3 cellular contexts compared by ENCODE assay signal in genomic region chr13:75507027-75508001, GRCh38.
TF ChIP-seq lines count a peak whose summit lies in the region.

No MANE protein-coding gene starts in this region.

TF ChIP-seq in GM12891, 5 proteins besides CTCF, POLR2A, EP300 and RAD21:
- TF ChIP-seq TAF1 (IDR thresholded peaks at IDR 0.05; ENCODE audit: low read depth, low read length) (no peak), SPI1 (IDR thresholded peaks at IDR 0.05; ENCODE audit: low read depth, low read length) (peak; percentile 71), POU2F2 (IDR thresholded peaks at IDR 0.05; ENCODE audit: low read depth, low read length) (no peak), PAX5 (IDR thresholded peaks at IDR 0.05; ENCODE audit: insufficient read depth, low read length, severe bottlenecking) (no peak), POLR2AphosphoS5 (IDR thresholded peaks at IDR 0.05; ENCODE audit: low read depth, low read length) (no peak)

TF ChIP-seq in HCT116, 20 proteins besides CTCF, POLR2A, EP300 and RAD21:
- TF ChIP-seq CEBPB (IDR thresholded peaks at IDR 0.05; ENCODE audit: low read depth) (no peak), SP1 (IDR thresholded peaks at IDR 0.05; ENCODE audit: low read depth) (no peak), TCF7L2 (IDR thresholded peaks at IDR 0.05; ENCODE audit: borderline replicate concordance, extremely low read depth, insufficient read depth, insufficient read length) (no peak), ZBTB33 (IDR thresholded peaks at IDR 0.05; ENCODE audit: extremely low read depth, insufficient replicate concordance, low read length) (no peak), MAX (IDR thresholded peaks at IDR 0.05) (no peak), JUND (IDR thresholded peaks at IDR 0.05) (no peak), EGR1 (IDR thresholded peaks at IDR 0.05; ENCODE audit: low read depth) (no peak), FOSL1 (IDR thresholded peaks at IDR 0.05; ENCODE audit: low read depth) (no peak), YY1 (IDR thresholded peaks at IDR 0.05; ENCODE audit: extremely low read depth, insufficient replicate concordance, low read depth, low read length) (no peak), ELF1 (IDR thresholded peaks at IDR 0.05; ENCODE audit: borderline replicate concordance, low read depth) (no peak), EZH2phosphoT487 (IDR thresholded peaks at IDR 0.05; ENCODE audit: borderline replicate concordance) (no peak), REST (IDR thresholded peaks at IDR 0.05; ENCODE audit: low read depth) (no peak), ZFX (IDR thresholded peaks at IDR 0.05) (no peak), CBX3 (IDR thresholded peaks at IDR 0.05; ENCODE audit: low read depth) (no peak), SIN3A (IDR thresholded peaks at IDR 0.05; ENCODE audit: low read depth) (no peak), ZNF274 (IDR thresholded peaks at IDR 0.05; ENCODE audit: low read depth, low read length) (no peak), EZH2 (IDR thresholded peaks at IDR 0.05) (no peak), ATF3 (IDR thresholded peaks at IDR 0.05) (no peak), SRF (IDR thresholded peaks at IDR 0.05; ENCODE audit: low read depth) (no peak)

TF ChIP-seq in HepG2, 621 proteins besides CTCF, POLR2A, EP300 and RAD21:
- no peak for TF ChIP-seq FIP1L1 (IDR thresholded peaks at IDR 0.05; ENCODE audit: borderline replicate concordance, insufficient read depth, low read depth, low read length)
- no peak for TF ChIP-seq PTBP1 (IDR thresholded peaks at IDR 0.05; ENCODE audit: low read depth, low read length, poor library complexity, severe bottlenecking)
- TF ChIP-seq PHF21A (CRISPR knock-in tag; IDR thresholded peaks at IDR 0.05): no peak
- TF ChIP-seq CSRNP1 (CRISPR knock-in tag; IDR thresholded peaks at IDR 0.05): peak; percentile 31; the same call in 1 of the 2 replicates
- no peak for TF ChIP-seq ZNF740 (CRISPR knock-in tag; IDR thresholded peaks at IDR 0.05)
- TF ChIP-seq IRF9 (CRISPR knock-in tag; IDR thresholded peaks at IDR 0.05; ENCODE audit: borderline replicate concordance): no peak
- no peak for TF ChIP-seq KDM5B (CRISPR knock-in tag; IDR thresholded peaks at IDR 0.05; ENCODE audit: borderline replicate concordance)
- TF ChIP-seq POLR2AphosphoS5 (IDR thresholded peaks at IDR 0.05; ENCODE audit: low read depth, low read length): 0 out of 2 replicates have a peak, but pooled peaks have one; percentile 35
- no peak for TF ChIP-seq STAT5B (CRISPR knock-in tag; IDR thresholded peaks at IDR 0.05)
- TF ChIP-seq MXD3 (CRISPR knock-in tag; IDR thresholded peaks at IDR 0.05): no peak
- TF ChIP-seq RBM22 (optimal IDR thresholded peaks at IDR 0.05; ENCODE audit: low read length): no peak
- TF ChIP-seq ZNF543 (CRISPR knock-in tag; IDR thresholded peaks at IDR 0.05): no peak
- TF ChIP-seq SALL1 (CRISPR knock-in tag; IDR thresholded peaks at IDR 0.05): no peak
- peak; percentile 43; the same call in 1 of the 2 replicates for TF ChIP-seq DRAP1 (CRISPR knock-in tag; IDR thresholded peaks at IDR 0.05)
- TF ChIP-seq ZNF883 (CRISPR knock-in tag; IDR thresholded peaks at IDR 0.05; ENCODE audit: not compliant biosample characterization): no peak
- no peak for TF ChIP-seq ZNF660 (CRISPR knock-in tag; IDR thresholded peaks at IDR 0.05; ENCODE audit: borderline replicate concordance, low read depth)
- no peak for TF ChIP-seq ZNF770 (CRISPR knock-in tag; IDR thresholded peaks at IDR 0.05)
- no peak for TF ChIP-seq ZNF775 (CRISPR knock-in tag; IDR thresholded peaks at IDR 0.05; ENCODE audit: borderline replicate concordance)
- TF ChIP-seq KDM1A (CRISPR knock-in tag; IDR thresholded peaks at IDR 0.05): no peak
- no peak for TF ChIP-seq HCFC1 (IDR thresholded peaks at IDR 0.05; ENCODE audit: low read depth, low read length)
- no peak for TF ChIP-seq PCBP2 (optimal IDR thresholded peaks at IDR 0.05; ENCODE audit: low read depth, low read length, poor library complexity, severe bottlenecking)
